1 cellular context compared by ENCODE assay signal in the genomic region with DNA sequence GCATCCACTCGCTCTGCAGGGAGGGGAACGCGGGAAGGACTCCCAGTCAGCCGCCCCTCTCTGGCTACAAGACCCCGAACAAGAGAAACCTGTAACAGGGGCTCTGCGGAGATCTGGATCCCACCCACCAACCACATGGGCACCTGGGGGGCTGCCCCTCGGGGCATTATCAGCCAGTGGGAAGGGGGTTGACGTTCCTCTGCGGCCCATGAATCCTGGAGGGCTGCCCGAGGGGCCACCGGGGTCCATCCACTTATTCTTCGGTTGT.
TF ChIP-seq lines count a peak whose summit lies in the region.

No MANE protein-coding gene starts in this region.

TF ChIP-seq in HCT116, 20 proteins besides CTCF, POLR2A, EP300 and RAD21 (continued from another document):
- TF ChIP-seq, protein P1, sequence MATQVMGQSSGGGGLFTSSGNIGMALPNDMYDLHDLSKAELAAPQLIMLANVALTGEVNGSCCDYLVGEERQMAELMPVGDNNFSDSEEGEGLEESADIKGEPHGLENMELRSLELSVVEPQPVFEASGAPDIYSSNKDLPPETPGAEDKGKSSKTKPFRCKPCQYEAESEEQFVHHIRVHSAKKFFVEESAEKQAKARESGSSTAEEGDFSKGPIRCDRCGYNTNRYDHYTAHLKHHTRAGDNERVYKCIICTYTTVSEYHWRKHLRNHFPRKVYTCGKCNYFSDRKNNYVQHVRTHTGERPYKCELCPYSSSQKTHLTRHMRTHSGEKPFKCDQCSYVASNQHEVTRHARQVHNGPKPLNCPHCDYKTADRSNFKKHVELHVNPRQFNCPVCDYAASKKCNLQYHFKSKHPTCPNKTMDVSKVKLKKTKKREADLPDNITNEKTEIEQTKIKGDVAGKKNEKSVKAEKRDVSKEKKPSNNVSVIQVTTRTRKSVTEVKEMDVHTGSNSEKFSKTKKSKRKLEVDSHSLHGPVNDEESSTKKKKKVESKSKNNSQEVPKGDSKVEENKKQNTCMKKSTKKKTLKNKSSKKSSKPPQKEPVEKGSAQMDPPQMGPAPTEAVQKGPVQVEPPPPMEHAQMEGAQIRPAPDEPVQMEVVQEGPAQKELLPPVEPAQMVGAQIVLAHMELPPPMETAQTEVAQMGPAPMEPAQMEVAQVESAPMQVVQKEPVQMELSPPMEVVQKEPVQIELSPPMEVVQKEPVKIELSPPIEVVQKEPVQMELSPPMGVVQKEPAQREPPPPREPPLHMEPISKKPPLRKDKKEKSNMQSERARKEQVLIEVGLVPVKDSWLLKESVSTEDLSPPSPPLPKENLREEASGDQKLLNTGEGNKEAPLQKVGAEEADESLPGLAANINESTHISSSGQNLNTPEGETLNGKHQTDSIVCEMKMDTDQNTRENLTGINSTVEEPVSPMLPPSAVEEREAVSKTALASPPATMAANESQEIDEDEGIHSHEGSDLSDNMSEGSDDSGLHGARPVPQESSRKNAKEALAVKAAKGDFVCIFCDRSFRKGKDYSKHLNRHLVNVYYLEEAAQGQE (IDR thresholded peaks at IDR 0.05; ENCODE audit: low read depth) = no peak
- no peak for TF ChIP-seq FOSL1 (IDR thresholded peaks at IDR 0.05; ENCODE audit: low read depth)
- no peak for TF ChIP-seq JUND (IDR thresholded peaks at IDR 0.05)
- TF ChIP-seq ELF1 (IDR thresholded peaks at IDR 0.05; ENCODE audit: borderline replicate concordance, low read depth) = no peak
- no peak for TF ChIP-seq POLR2AphosphoS5 (IDR thresholded peaks at IDR 0.05; ENCODE audit: low read depth, low read length)
